16 cellular contexts compared by ENCODE assay signal in genomic region chr2:173099804-173100203, GRCh38.
"Had no signal": no experiment of that assay in that cellular context is flagged by ENCODE, and none has a peak within 500 bp of the region (broad histone marks: within the 10 kb centered on the region; RNA-seq: fewer than 3 reads in every experiment).

No MANE protein-coding gene starts in this region.

- ATAC-seq: gastroesophageal sphincter; mucosa of descending colon; naive thymus-derived CD8-positive, alpha-beta T cell; stimulated activated memory B cell treated with anti-CD40 and anti-IgM and Interleukin-4, amounts not matched to agents 10 μg/mL and 1 μg/mL and 100 μg/mL, for 72 hours had no signal

- H3K27ac ChIP-seq: adrenal gland, cardiac muscle cell, gastroesophageal sphincter, heart right ventricle, thyroid gland, vagina had no signal

- H3K4me1 ChIP-seq: thyroid gland had no signal

- H3K36me3 Mint-ChIP-seq: naive thymus-derived CD8-positive, alpha-beta T cell had no signal

- H3K36me3 ChIP-seq: adrenal gland, thyroid gland had no signal

- DNase-seq: activated CD4-positive, alpha-beta T cell treated with anti-CD3 and anti-CD28 coated beads for 4 hours; activated CD8-positive, alpha-beta memory T cell treated with anti-CD3 and anti-CD28 coated beads, Interleukin-2, amount 50 U/mL, for 48 hours; activated naive CD4-positive, alpha-beta T cell treated with anti-CD3 and anti-CD28 coated beads, Interleukin-2, amount 10 ng/mL, durations not matched to agents 7 days and 5 days; adrenal gland; erythroblast; heart right ventricle; mammary epithelial cell; mucosa of descending colon; naive thymus-derived CD8-positive, alpha-beta T cell; retina; thyroid gland had no signal

- H3K27ac Mint-ChIP-seq: activated naive CD4-positive, alpha-beta T cell treated with anti-CD3 and anti-CD28 coated beads, Interleukin-2, amount 10 ng/mL, durations not matched to agents 7 days and 5 days; naive thymus-derived CD8-positive, alpha-beta T cell; stimulated activated memory B cell treated with anti-CD40 and anti-IgM and Interleukin-4, amounts not matched to agents 10 μg/mL and 1 μg/mL and 100 μg/mL, for 72 hours had no signal

- H3K4me3 Mint-ChIP-seq: activated naive CD4-positive, alpha-beta T cell treated with anti-CD3 and anti-CD28 coated beads, Interleukin-2, amount 10 ng/mL, durations not matched to agents 7 days and 5 days; naive thymus-derived CD8-positive, alpha-beta T cell; stimulated activated memory B cell treated with anti-CD40 and anti-IgM and Interleukin-4, amounts not matched to agents 10 μg/mL and 1 μg/mL and 100 μg/mL, for 72 hours had no signal

- H3K4me3 ChIP-seq: adrenal gland, cardiac muscle cell, gastroesophageal sphincter, heart right ventricle, mucosa of descending colon, thyroid gland, vagina had no signal

- H3K4me1 Mint-ChIP-seq: activated naive CD4-positive, alpha-beta T cell treated with anti-CD3 and anti-CD28 coated beads, Interleukin-2, amount 10 ng/mL, durations not matched to agents 7 days and 5 days; naive thymus-derived CD8-positive, alpha-beta T cell had no signal

- H3K9me3 ChIP-seq: adrenal gland, gastroesophageal sphincter, heart right ventricle, mucosa of descending colon, thyroid gland, vagina had no signal

- FAIRE-seq: colon had no signal

- H3K9me3 Mint-ChIP-seq: activated naive CD4-positive, alpha-beta T cell treated with anti-CD3 and anti-CD28 coated beads, Interleukin-2, amount 10 ng/mL, durations not matched to agents 7 days and 5 days; naive thymus-derived CD8-positive, alpha-beta T cell; stimulated activated memory B cell treated with anti-CD40 and anti-IgM and Interleukin-4, amounts not matched to agents 10 μg/mL and 1 μg/mL and 100 μg/mL, for 72 hours had no signal

- H3K27me3 Mint-ChIP-seq: stimulated activated memory B cell treated with anti-CD40 and anti-IgM and Interleukin-4, amounts not matched to agents 10 μg/mL and 1 μg/mL and 100 μg/mL, for 72 hours had no signal

- H3K27me3 ChIP-seq: adrenal gland, cardiac muscle cell, gastroesophageal sphincter, heart right ventricle, thyroid gland, vagina had no signal
